In the genomic region with DNA sequence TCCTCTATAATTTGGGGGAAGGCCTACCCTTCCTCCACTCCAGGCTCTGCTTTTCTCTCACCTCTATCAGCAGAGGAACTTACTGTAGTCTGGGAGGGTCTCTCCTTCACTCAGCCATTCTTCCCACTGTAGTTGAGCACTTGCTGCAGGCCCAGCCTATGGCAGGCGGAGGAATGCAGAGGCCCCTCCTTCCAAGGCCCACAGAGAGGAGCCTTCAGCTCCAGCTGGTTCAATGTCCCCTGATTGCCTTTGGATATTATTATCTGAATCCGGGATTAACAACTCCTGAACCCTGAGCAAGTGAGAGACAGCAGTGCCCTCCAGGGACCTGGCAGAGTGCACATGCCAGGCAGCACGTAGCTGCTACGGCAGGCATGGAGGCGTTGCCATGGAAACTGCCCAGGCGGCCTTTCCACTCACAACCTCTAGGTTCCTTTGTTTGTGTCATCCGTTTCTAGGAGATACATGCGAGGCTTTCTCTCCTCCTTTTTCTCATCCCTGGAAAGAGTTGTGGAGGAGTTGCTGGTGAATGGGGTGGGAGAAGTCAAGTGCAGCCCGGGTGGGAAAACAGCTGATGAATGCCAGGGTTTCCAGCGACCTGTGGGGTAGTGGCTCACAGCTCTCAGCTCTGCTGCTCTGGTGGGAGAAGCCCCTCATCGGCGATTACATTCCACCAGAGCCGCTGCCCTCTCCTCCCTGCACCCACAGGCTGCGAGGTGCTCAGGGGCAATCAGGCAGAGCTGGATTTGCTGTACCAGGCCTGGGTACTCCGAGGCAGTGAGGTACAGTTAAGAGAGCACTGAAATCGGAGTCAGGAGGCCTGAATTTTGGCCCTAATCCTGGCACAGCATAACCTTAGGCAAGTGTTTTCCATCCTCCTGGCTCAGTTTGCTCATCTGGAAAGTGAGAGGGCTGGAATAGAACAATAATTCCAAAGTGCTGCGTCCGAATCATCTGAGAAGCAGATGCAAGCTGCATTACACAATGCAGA, we compare ENCODE assay signal across 8 cellular contexts.
DNase-seq lines count a peak whose midpoint lies in the region; FAIRE-seq and TF ChIP-seq lines count a peak whose summit lies in the region.

No MANE protein-coding gene starts in this region.

- FAIRE-seq in GM19239 (lab: Jason Lieb, UNC) = no peak

- H3K4me3 ChIP-seq in AG10803 (ENCODE audit: low read length) = no peak overlapping the region
- no peak overlapping the region for H3K4me3 ChIP-seq in HFF-Myc (replicated peaks; ENCODE audit: low read depth, low read length)

- TF ChIP-seq CTCF in AG10803 (conservative IDR thresholded peaks at IDR 0.05; ENCODE audit: low read length) (no peak), HFF-Myc (IDR thresholded peaks at IDR 0.05; ENCODE audit: low read depth, low read length, missing control alignments) (no peak)

- DNase-seq in AG10803 (ENCODE audit: low read depth) (peak; percentile 61), HFF-Myc (ENCODE audit: extremely low read depth, low read depth) (peak; percentile 22), NCI-H774 (lab: John Stamatoyannopoulos, UW) (peak; percentile 80), hepatic stellate cell (ENCODE audit: low spot score) (peak; percentile 32), GM19239 (ENCODE audit: insufficient read length, low spot score) (no peak), NCI-H526 treated with DMSO at 0.1 percent for 48 hours (lab: John Stamatoyannopoulos, UW) (no peak)
- DNase-seq in activated CD8-positive, alpha-beta memory T cell treated with anti-CD3 and anti-CD28 coated beads, Interleukin-2, amount 50 U/mL, for 4 hours = no peak
- DNase-seq in central memory CD4-positive, alpha-beta T cell = no peak

Comparison
In these comparisons a context has a peak if more than half of its experiments do, and no peak if none do; other contexts are left out.
1. DNase-seq: peak in AG10803 (single experiment), HFF-Myc (single experiment), NCI-H774 (single experiment) and hepatic stellate cell (single experiment); none in GM19239 (single experiment), activated CD8-positive, alpha-beta memory T cell treated with anti-CD3 and anti-CD28 coated beads, Interleukin-2, amount 50 U/mL, for 4 hours (single experiment), central memory CD4-positive, alpha-beta T cell (single experiment) and NCI-H526 treated with DMSO at 0.1 percent for 48 hours (single experiment).